In genomic region chr16:85994492-85995433, GRCh38 we compare ENCODE assay signal across 1 cellular context.
TF ChIP-seq lines count a peak whose summit lies in the region.

No MANE protein-coding gene starts in this region.

TF ChIP-seq in GM12878, 131 proteins besides CTCF, POLR2A, EP300 and RAD21 (continued from another document):
- TF ChIP-seq MEF2B (IDR thresholded peaks at IDR 0.05; ENCODE audit: partially characterized antibody, poor library complexity, severe bottlenecking) (peak; percentile 50), DPF2 (IDR thresholded peaks at IDR 0.05) (peak; percentile 17; the same call in 1 of the 2 replicates), PAX5 (IDR thresholded peaks at IDR 0.05; ENCODE audit: borderline replicate concordance, low read depth, low read length) (peak; percentile 72), ZSCAN29 (IDR thresholded peaks at IDR 0.05) (no peak), ZNF207 (IDR thresholded peaks at IDR 0.05; ENCODE audit: borderline replicate concordance) (no peak), EGR1 (IDR thresholded peaks at IDR 0.05; ENCODE audit: borderline replicate concordance in 1 of 2, low read depth in 2 of 2, low read length in 2 of 2) (no peak)
- TF ChIP-seq, protein P1, sequence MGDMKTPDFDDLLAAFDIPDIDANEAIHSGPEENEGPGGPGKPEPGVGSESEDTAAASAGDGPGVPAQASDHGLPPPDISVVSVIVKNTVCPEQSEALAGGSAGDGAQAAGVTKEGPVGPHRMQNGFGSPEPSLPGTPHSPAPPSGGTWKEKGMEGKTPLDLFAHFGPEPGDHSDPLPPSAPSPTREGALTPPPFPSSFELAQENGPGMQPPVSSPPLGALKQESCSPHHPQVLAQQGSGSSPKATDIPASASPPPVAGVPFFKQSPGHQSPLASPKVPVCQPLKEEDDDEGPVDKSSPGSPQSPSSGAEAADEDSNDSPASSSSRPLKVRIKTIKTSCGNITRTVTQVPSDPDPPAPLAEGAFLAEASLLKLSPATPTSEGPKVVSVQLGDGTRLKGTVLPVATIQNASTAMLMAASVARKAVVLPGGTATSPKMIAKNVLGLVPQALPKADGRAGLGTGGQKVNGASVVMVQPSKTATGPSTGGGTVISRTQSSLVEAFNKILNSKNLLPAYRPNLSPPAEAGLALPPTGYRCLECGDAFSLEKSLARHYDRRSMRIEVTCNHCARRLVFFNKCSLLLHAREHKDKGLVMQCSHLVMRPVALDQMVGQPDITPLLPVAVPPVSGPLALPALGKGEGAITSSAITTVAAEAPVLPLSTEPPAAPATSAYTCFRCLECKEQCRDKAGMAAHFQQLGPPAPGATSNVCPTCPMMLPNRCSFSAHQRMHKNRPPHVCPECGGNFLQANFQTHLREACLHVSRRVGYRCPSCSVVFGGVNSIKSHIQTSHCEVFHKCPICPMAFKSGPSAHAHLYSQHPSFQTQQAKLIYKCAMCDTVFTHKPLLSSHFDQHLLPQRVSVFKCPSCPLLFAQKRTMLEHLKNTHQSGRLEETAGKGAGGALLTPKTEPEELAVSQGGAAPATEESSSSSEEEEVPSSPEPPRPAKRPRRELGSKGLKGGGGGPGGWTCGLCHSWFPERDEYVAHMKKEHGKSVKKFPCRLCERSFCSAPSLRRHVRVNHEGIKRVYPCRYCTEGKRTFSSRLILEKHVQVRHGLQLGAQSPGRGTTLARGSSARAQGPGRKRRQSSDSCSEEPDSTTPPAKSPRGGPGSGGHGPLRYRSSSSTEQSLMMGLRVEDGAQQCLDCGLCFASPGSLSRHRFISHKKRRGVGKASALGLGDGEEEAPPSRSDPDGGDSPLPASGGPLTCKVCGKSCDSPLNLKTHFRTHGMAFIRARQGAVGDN (IDR thresholded peaks at IDR 0.05) = peak; percentile 74; the same call in 1 of the 2 replicates
- TF ChIP-seq, protein P2, sequence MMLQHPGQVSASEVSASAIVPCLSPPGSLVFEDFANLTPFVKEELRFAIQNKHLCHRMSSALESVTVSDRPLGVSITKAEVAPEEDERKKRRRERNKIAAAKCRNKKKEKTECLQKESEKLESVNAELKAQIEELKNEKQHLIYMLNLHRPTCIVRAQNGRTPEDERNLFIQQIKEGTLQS (IDR thresholded peaks at IDR 0.05; ENCODE audit: borderline replicate concordance, extremely low read depth, low read depth, low read length) = no peak
